ENCODE assay signal across 23 cellular contexts in genomic region chr3:95934181-95934580, GRCh38.
DNase-seq lines count a peak whose midpoint lies in the region; ATAC-seq, FAIRE-seq and TF ChIP-seq lines count a peak whose summit lies in the region.
"Had no signal": no experiment of that assay in that cellular context is flagged by ENCODE, and none has a peak within 500 bp of the region (broad histone marks: within the 10 kb centered on the region; RNA-seq: fewer than 3 reads in every experiment).

No MANE protein-coding gene starts in this region.

- no peaks in the 10 kb centered on the region for H3K27me3 ChIP-seq in small intestine (ENCODE audit: control insufficient read depth in 2 of 2, insufficient read depth in 2 of 2, low read length in 2 of 2)
- H3K27me3 ChIP-seq: BLaER1 had no signal

- WGBS in small intestine, 3 donors: 54 to 75% (median 59%) methylated on average over 1 of the region's 1 CpG

- H3K27ac Mint-ChIP-seq in WTC11: no peak overlapping the region
- H3K27ac Mint-ChIP-seq: B cell; CD8-positive, alpha-beta T cell had no signal

- H3K4me3 Mint-ChIP-seq in WTC11: no peak overlapping the region
- H3K4me3 Mint-ChIP-seq: B cell; CD4-positive, CD25-positive, alpha-beta regulatory T cell; CD8-positive, alpha-beta T cell had no signal

- peaks cover 5% of the 10 kb centered on the region for H3K9me3 Mint-ChIP-seq in WTC11
- H3K9me3 Mint-ChIP-seq: CD8-positive, alpha-beta T cell had no signal

- no peaks in the 10 kb centered on the region for H3K36me3 Mint-ChIP-seq in WTC11
- H3K36me3 Mint-ChIP-seq: CD4-positive, CD25-positive, alpha-beta regulatory T cell; CD8-positive, alpha-beta T cell had no signal

- peaks cover 10% of the 10 kb centered on the region for H3K4me1 Mint-ChIP-seq in WTC11
- H3K4me1 Mint-ChIP-seq: B cell; CD4-positive, CD25-positive, alpha-beta regulatory T cell had no signal

- ATAC-seq in WTC11 (no peak), GM21515 (IDR thresholded peaks at IDR 0.05; ENCODE audit: unreplicated experiment) (no peak), GM19324 (IDR thresholded peaks at IDR 0.05; ENCODE audit: low FRiP score, unreplicated experiment) (no peak)
- ATAC-seq: CD8-positive, alpha-beta T cell had no signal

- CTCF ChIA-PET in WTC11 (lab: Charles Lee): no interaction called here

- DNase-seq in RCC 7860 (ENCODE audit: low spot score) (no peak), WTC11 (ENCODE audit: low spot score) (no peak), frontal cortex (ENCODE audit: low spot score in 2 of 2) (no peak), small intestine (no peak), DMS79 treated with DMSO at 0.1 percent for 48 hours (lab: John Stamatoyannopoulos, UW) (no peak), SIG-M5 (lab: John Stamatoyannopoulos, UW) (no peak)
- DNase-seq: Caco-2; CD4-positive, CD25-positive, alpha-beta regulatory T cell; CD8-positive, alpha-beta T cell; DMS153; EL; GF-D8; GM23248; H7; HCEC 1CT had no signal

- H3K4me3 ChIP-seq in small intestine (ENCODE audit: low read depth in 1 of 2, low read length in 2 of 2): no peak overlapping the region
- H3K4me3 ChIP-seq: BLaER1, GM23248 had no signal

- FAIRE-seq in RCC 7860 (lab: Jason Lieb, UNC) (peak; percentile 84), frontal cortex (lab: Jason Lieb, UNC) (peak; percentile 96), small intestine (lab: Jason Lieb, UNC) (peak; percentile 96)
- FAIRE-seq: GM12891, GM18507, H1 had no signal

- H3K36me3 ChIP-seq in small intestine (ENCODE audit: control insufficient read depth in 2 of 2, insufficient read depth in 2 of 2, low read length in 2 of 2): no peaks in the 10 kb centered on the region
- H3K36me3 ChIP-seq: BLaER1 had no signal

- no peaks in the 10 kb centered on the region for H3K4me1 ChIP-seq in small intestine (ENCODE audit: control insufficient read depth in 2 of 2, insufficient read depth in 1 of 2, low read depth in 1 of 2, low read length in 1 of 2)
- H3K4me1 ChIP-seq: BLaER1, Caco-2 had no signal

- no peaks in the 10 kb centered on the region for H3K27me3 Mint-ChIP-seq in WTC11 (ENCODE audit: low read depth)
- H3K27me3 Mint-ChIP-seq: B cell; CD4-positive, CD25-positive, alpha-beta regulatory T cell had no signal

- no peak overlapping the region for H3K27ac ChIP-seq in small intestine (ENCODE audit: low read depth in 1 of 2, low read length in 1 of 2)
- H3K27ac ChIP-seq: BLaER1, C4-2B, GM23248 had no signal

- H3K9me3 ChIP-seq in small intestine (ENCODE audit: control insufficient read depth, low read depth): peaks cover 1% of the 10 kb centered on the region
- H3K9me3 ChIP-seq: BLaER1, Caco-2 had no signal

- POLR2A ChIA-PET in WTC11 (lab: Charles Lee): no interaction called here

- no peak for TF ChIP-seq CTCF in WTC11 (IDR thresholded peaks at IDR 0.05)

TF ChIP-seq in WTC11, 78 proteins besides CTCF, POLR2A, EP300 and RAD21:
- TF ChIP-seq ZBTB43 (CRISPR knock-in tag; IDR thresholded peaks at IDR 0.05): no peak
- TF ChIP-seq ZNF671 (CRISPR knock-in tag; IDR thresholded peaks at IDR 0.05): no peak
- TF ChIP-seq CREB1 (CRISPR knock-in tag; IDR thresholded peaks at IDR 0.05): no peak
- TF ChIP-seq ZNF232 (CRISPR knock-in tag; IDR thresholded peaks at IDR 0.05): no peak
- TF ChIP-seq HMGA2 (CRISPR knock-in tag; IDR thresholded peaks at IDR 0.05): peak; percentile 98
- no peak for TF ChIP-seq STAT6 (CRISPR knock-in tag; conservative IDR thresholded peaks at IDR 0.05; ENCODE audit: low read depth)
- no peak for TF ChIP-seq RORB (CRISPR knock-in tag; IDR thresholded peaks at IDR 0.05)
- no peak for TF ChIP-seq TP53 (CRISPR knock-in tag; IDR thresholded peaks at IDR 0.05)
